ENCODE assay signal across 20 cellular contexts in the genomic region with DNA sequence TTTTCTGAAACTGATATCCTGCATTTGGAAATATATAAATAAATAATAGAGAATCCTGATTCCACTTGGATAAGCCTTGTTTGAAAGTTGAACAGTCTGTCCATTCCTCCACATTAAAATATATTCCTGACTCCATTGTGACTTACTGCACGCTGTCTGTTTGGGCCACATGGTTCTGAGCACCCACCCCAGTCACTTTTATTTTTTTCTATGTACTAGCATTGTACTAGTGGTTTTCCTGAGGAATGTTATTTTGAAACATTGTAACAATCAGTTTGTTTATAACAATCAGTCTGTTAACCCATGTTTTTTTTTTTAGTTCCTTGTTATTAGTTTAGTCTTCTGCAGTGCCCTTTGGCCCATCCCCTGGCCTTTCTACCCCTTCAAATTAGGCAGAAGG.
DNase-seq lines count a peak whose midpoint lies in the region; ATAC-seq and TF ChIP-seq lines count a peak whose summit lies in the region.
"Had no signal": no experiment of that assay in that cellular context is flagged by ENCODE, and none has a peak within 500 bp of the region (broad histone marks: within the 10 kb centered on the region; RNA-seq: fewer than 3 reads in every experiment).

No MANE protein-coding gene starts in this region.

- no peak for TF ChIP-seq POLR2A in IMR-90 (IDR thresholded peaks at IDR 0.05; ENCODE audit: low read depth, low read length)
- TF ChIP-seq POLR2A in suprapubic skin (IDR thresholded peaks at IDR 0.05): no peak

- H2BK5ac ChIP-seq in IMR-90 (ENCODE audit: low read depth, low read length, poor library complexity, severe bottlenecking): no peak overlapping the region

- no peaks in the 10 kb centered on the region for H3K27me3 ChIP-seq in IMR-90 (ENCODE audit: control insufficient read depth, insufficient read depth, low read length)
- H3K27me3 ChIP-seq in suprapubic skin: no peaks in the 10 kb centered on the region
- H3K27me3 ChIP-seq: hepatocyte, spleen, transverse colon had no signal

- TF ChIP-seq CTCF in IMR-90 (conservative IDR thresholded peaks at IDR 0.05; ENCODE audit: low read depth, low read length): no peak
- TF ChIP-seq CTCF in suprapubic skin (IDR thresholded peaks at IDR 0.05): no peak

- no peak for TF ChIP-seq RAD21 in IMR-90 (IDR thresholded peaks at IDR 0.05; ENCODE audit: low read length)

- no TSS peak for BruUV-seq in IMR-90 (replicated peaks; lab: Mats Ljungman, UMichigan)

- H2AK5ac ChIP-seq in IMR-90 (ENCODE audit: low read depth, low read length): no peak overlapping the region

- no peak overlapping the region for H3K9ac ChIP-seq in IMR-90 (ENCODE audit: low read depth, low read length)

- peak overlapping the region; percentile 7; the same call in 1 of the 2 replicates for H2BK120ac ChIP-seq in IMR-90 (ENCODE audit: low read depth, low read length)

- intact Hi-C loops in IMR-90 (cut with micrococcal nuclease): loop anchor here (5.0 kb wide), 1 partner anchor 35 kb away; no protein-coding TSS in a partner anchor
- intact Hi-C loops in sciatic nerve (cut with DNase I): no loop called here

- no peak overlapping the region for H3K4ac ChIP-seq in IMR-90 (ENCODE audit: low read depth, low read length)

- no peak overlapping the region for H4K8ac ChIP-seq in IMR-90 (ENCODE audit: low read depth in 2 of 2, low read length in 2 of 2)

- 0 out of 2 replicates have a peak, but pooled peaks cover 3% of the 10 kb centered on the region for H4K20me1 ChIP-seq in IMR-90 (ENCODE audit: insufficient read depth, low read length)

- H3K36me3 ChIP-seq in IMR-90 (ENCODE audit: control insufficient read depth, insufficient read depth, low read length) (no peaks in the 10 kb centered on the region), suprapubic skin (no peaks in the 10 kb centered on the region)
- H3K36me3 ChIP-seq: BE2C, spleen, transverse colon had no signal

- H3K9me3 ChIP-seq in IMR-90 (ENCODE audit: control insufficient read depth, insufficient read depth, low read length) (no peaks in the 10 kb centered on the region), suprapubic skin (no peaks in the 10 kb centered on the region)
- H3K9me3 ChIP-seq: BE2C, spleen, transverse colon had no signal

- in situ Hi-C loops in IMR-90 (cut with MboI; ENCODE audit: low sequenced_read_pairs): no loop called here

- no peak overlapping the region for H3K4me3 ChIP-seq in IMR-90 (ENCODE audit: insufficient read depth, low read depth, low read length)
- no peak overlapping the region for H3K4me3 ChIP-seq in suprapubic skin
- H3K4me3 ChIP-seq: coronary artery, hepatocyte, spleen, transverse colon had no signal

- no peak overlapping the region for H2BK20ac ChIP-seq in IMR-90 (ENCODE audit: low read depth, low read length)

- CTCF ChIA-PET in IMR-90 (lab: Yijun Ruan, JAX): no interaction called here

- H3K9me1 ChIP-seq in IMR-90 (ENCODE audit: insufficient read depth, low read length): peaks cover 9% of the 10 kb centered on the region

- POLR2A ChIA-PET in IMR-90 (lab: Charles Lee; ENCODE audit: unreplicated experiment): no interaction called here

- ATAC-seq in IMR-90 (ENCODE audit: low read depth) (no peak), sciatic nerve (peak; percentile 29), HG02763 (IDR thresholded peaks at IDR 0.05; ENCODE audit: unreplicated experiment) (no peak)
- ATAC-seq: T-helper 17 cell, WTC11 had no signal

- H3K56ac ChIP-seq in IMR-90 (ENCODE audit: extremely low read depth, insufficient read depth, low read length): no peak overlapping the region

- no peak overlapping the region; the same call in 2 of the 3 replicates for H2BK15ac ChIP-seq in IMR-90 (ENCODE audit: low read depth, low read length)

- H4K91ac ChIP-seq in IMR-90 (ENCODE audit: insufficient read depth, low read depth, low read length): no peak overlapping the region

- peaks cover 0 to 6% of the 10 kb centered on the region in 2 experiments; a peak in 2 of 4 replicates for H3K79me1 ChIP-seq in IMR-90 (ENCODE audit: low read depth in 1 of 2, low read length in 2 of 2)

- H3K23ac ChIP-seq in IMR-90 (ENCODE audit: low read depth, low read length): no peak overlapping the region

- no peak overlapping the region for H3K27ac ChIP-seq in IMR-90 (ENCODE audit: insufficient read depth, low read length)
- H3K27ac ChIP-seq in suprapubic skin: no peak overlapping the region
- H3K27ac ChIP-seq: hepatocyte had no signal

- no CpG with 5 or more reads among the region's 1 CpG for WGBS in IMR-90 (ENCODE audit: extremely low coverage in 2 of 2, insufficient read length in 1 of 2), 2 experiments
- WGBS in suprapubic skin: 74% methylated on average over 1 of the region's 1 CpG

- H3K4me1 ChIP-seq in IMR-90 (ENCODE audit: control insufficient read depth, insufficient read depth, low read length) (peaks cover 11% of the 10 kb centered on the region), suprapubic skin (peaks cover 19% of the 10 kb centered on the region)
- H3K4me1 ChIP-seq: BE2C had no signal

- DNase-seq in IMR-90: no peak
- DNase-seq in amniotic epithelial cell (ENCODE audit: low read depth): peak; percentile 24
- DNase-seq in fibroblast of peridontal ligament (ENCODE audit: extremely low read depth): peak; percentile 66
- no peak for DNase-seq in sciatic nerve (ENCODE audit: low spot score)
- no peak for DNase-seq in glomerular visceral epithelial cell (ENCODE audit: extremely low spot score)
- DNase-seq in suprapubic skin (ENCODE audit: low spot score in 2 of 2): no peak
- DNase-seq: amniotic stem cell, BE2C, GDM1, kidney glomerular epithelial cell, NCI-H1092, NCI-H2081, NCI-H510A, spleen, T-helper 17 cell, transverse colon had no signal

- no peak overlapping the region for H2AFZ ChIP-seq in IMR-90 (replicated peaks; ENCODE audit: low read length, poor library complexity)
- H2AFZ ChIP-seq: hepatocyte had no signal

- H4K5ac ChIP-seq in IMR-90 (ENCODE audit: low read depth, low read length): no peak overlapping the region

- no peak overlapping the region for H3K18ac ChIP-seq in IMR-90 (ENCODE audit: low read depth, low read length)

- no peak overlapping the region for H2AK9ac ChIP-seq in IMR-90 (replicated peaks; ENCODE audit: low read depth, low read length, poor library complexity)

- dilution Hi-C loops in IMR-90 (cut with HindIII; ENCODE audit: low sequenced_read_pairs, unreplicated experiment): no loop called here

- 0 out of 2 replicates have a peak overlapping the region, but pooled peaks have one; percentile 38 for H3K14ac ChIP-seq in IMR-90 (replicated peaks; ENCODE audit: low read depth, low read length)

- no peak for TF ChIP-seq EP300 in suprapubic skin (IDR thresholded peaks at IDR 0.05)

- H3K4me2 ChIP-seq in IMR-90 (ENCODE audit: low read depth, low read length): no peak overlapping the region
- H3K4me2 ChIP-seq: hepatocyte had no signal

TF ChIP-seq in IMR-90, 13 proteins besides CTCF, POLR2A, EP300 and RAD21:
- TF ChIP-seq, protein P1, sequence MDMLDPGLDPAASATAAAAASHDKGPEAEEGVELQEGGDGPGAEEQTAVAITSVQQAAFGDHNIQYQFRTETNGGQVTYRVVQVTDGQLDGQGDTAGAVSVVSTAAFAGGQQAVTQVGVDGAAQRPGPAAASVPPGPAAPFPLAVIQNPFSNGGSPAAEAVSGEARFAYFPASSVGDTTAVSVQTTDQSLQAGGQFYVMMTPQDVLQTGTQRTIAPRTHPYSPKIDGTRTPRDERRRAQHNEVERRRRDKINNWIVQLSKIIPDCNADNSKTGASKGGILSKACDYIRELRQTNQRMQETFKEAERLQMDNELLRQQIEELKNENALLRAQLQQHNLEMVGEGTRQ (IDR thresholded peaks at IDR 0.05; ENCODE audit: low read depth, low read length): no peak
- TF ChIP-seq FOS (IDR thresholded peaks at IDR 0.05; ENCODE audit: low read depth, low read length) (no peak), NFE2L2 (IDR thresholded peaks at IDR 0.05; ENCODE audit: low read depth, low read length) (no peak), RCOR1 (IDR thresholded peaks at IDR 0.05; ENCODE audit: insufficient replicate concordance, low read length) (no peak), BHLHE40 (IDR thresholded peaks at IDR 0.05; ENCODE audit: low read depth, low read length) (no peak), MXI1 (IDR thresholded peaks at IDR 0.05; ENCODE audit: borderline replicate concordance, low read depth, low read length) (no peak), SMC3 (IDR thresholded peaks at IDR 0.05; ENCODE audit: low read depth, low read length) (no peak), MAZ (IDR thresholded peaks at IDR 0.05; ENCODE audit: borderline replicate concordance, low read depth, low read length) (no peak), CHD1 (IDR thresholded peaks at IDR 0.05; ENCODE audit: low read depth, low read length) (no peak), CEBPB (IDR thresholded peaks at IDR 0.05; ENCODE audit: low read depth, low read length) (no peak), MAFK (IDR thresholded peaks at IDR 0.05; ENCODE audit: low read depth, low read length) (no peak)
- TF ChIP-seq, protein P2, sequence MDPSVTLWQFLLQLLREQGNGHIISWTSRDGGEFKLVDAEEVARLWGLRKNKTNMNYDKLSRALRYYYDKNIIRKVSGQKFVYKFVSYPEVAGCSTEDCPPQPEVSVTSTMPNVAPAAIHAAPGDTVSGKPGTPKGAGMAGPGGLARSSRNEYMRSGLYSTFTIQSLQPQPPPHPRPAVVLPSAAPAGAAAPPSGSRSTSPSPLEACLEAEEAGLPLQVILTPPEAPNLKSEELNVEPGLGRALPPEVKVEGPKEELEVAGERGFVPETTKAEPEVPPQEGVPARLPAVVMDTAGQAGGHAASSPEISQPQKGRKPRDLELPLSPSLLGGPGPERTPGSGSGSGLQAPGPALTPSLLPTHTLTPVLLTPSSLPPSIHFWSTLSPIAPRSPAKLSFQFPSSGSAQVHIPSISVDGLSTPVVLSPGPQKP (IDR thresholded peaks at IDR 0.05; ENCODE audit: borderline replicate concordance, low read depth, low read length): no peak

Comparison
In these comparisons a context has a peak if more than half of its experiments do, and no peak if none do; other contexts are left out.
1. DNase-seq: peak in amniotic epithelial cell (single experiment) and fibroblast of peridontal ligament (single experiment); none in IMR-90 (single experiment), sciatic nerve (single experiment), glomerular visceral epithelial cell (single experiment) and suprapubic skin (0 of 2).